Comparison of ENCODE assay signal across 1 cellular context in genomic region chr15:82749951-82750830, GRCh38.
TF ChIP-seq lines count a peak whose summit lies in the region.

No MANE protein-coding gene starts in this region.

TF ChIP-seq in K562, 482 proteins besides CTCF, POLR2A, EP300 and RAD21 (continued from another document and continues in another):
- no peak for TF ChIP-seq FOXA1 (IDR thresholded peaks at IDR 0.05; ENCODE audit: borderline replicate concordance)
- no peak for TF ChIP-seq KDM1A (IDR thresholded peaks at IDR 0.05)
- TF ChIP-seq MLLT1 (IDR thresholded peaks at IDR 0.05): peak in 1 of 2 experiments; percentile 19; a peak in 3 of 4 replicates
- no peak for TF ChIP-seq ZNF57 (CRISPR knock-in tag; IDR thresholded peaks at IDR 0.05)
- TF ChIP-seq NFXL1 (CRISPR knock-in tag; IDR thresholded peaks at IDR 0.05): no peak
- no peak for TF ChIP-seq CBX5 (IDR thresholded peaks at IDR 0.05; ENCODE audit: borderline replicate concordance, low read depth)
- TF ChIP-seq STAT5B (CRISPR knock-in tag; IDR thresholded peaks at IDR 0.05): no peak
- peak; percentile 97 for TF ChIP-seq EP400 (IDR thresholded peaks at IDR 0.05)
- no peak for TF ChIP-seq ZNF512 (tag; IDR thresholded peaks at IDR 0.05)
- TF ChIP-seq MXD1 (CRISPR knock-in tag; IDR thresholded peaks at IDR 0.05; ENCODE audit: borderline replicate concordance, poor library complexity, severe bottlenecking): peak; percentile 63
- TF ChIP-seq NFIX (CRISPR knock-in tag; IDR thresholded peaks at IDR 0.05; ENCODE audit: low read depth): no peak
- TF ChIP-seq ZNF175 (CRISPR knock-in tag; IDR thresholded peaks at IDR 0.05; ENCODE audit: low read depth): no peak
- no peak for TF ChIP-seq CEBPB (tag; IDR thresholded peaks at IDR 0.05)
- no peak for TF ChIP-seq RERE (CRISPR knock-in tag; IDR thresholded peaks at IDR 0.05; ENCODE audit: borderline replicate concordance)
- no peak for TF ChIP-seq ZMIZ1 (IDR thresholded peaks at IDR 0.05; ENCODE audit: low read depth in 2 of 2, low read length in 2 of 2)
- TF ChIP-seq CREB3 (tag; conservative IDR thresholded peaks at IDR 0.05; ENCODE audit: low read depth): no peak
- peak; percentile 98 for TF ChIP-seq RBFOX2 (IDR thresholded peaks at IDR 0.05; ENCODE audit: low read depth, low read length)
- TF ChIP-seq BRD9 (IDR thresholded peaks at IDR 0.05; ENCODE audit: low read depth, partially characterized antibody): peak; percentile 18
- no peak for TF ChIP-seq SRSF3 (IDR thresholded peaks at IDR 0.05; ENCODE audit: insufficient read depth, low read length)
- no peak for TF ChIP-seq ZNF436 (CRISPR knock-in tag; IDR thresholded peaks at IDR 0.05)
- TF ChIP-seq MTA3 (IDR thresholded peaks at IDR 0.05; ENCODE audit: borderline replicate concordance): no peak
- TF ChIP-seq ZFP30 (CRISPR knock-in tag; IDR thresholded peaks at IDR 0.05; ENCODE audit: borderline replicate concordance): no peak
- TF ChIP-seq HNRNPK (IDR thresholded peaks at IDR 0.05; ENCODE audit: low read depth, low read length, poor library complexity, severe bottlenecking): no peak
- TF ChIP-seq RUNX1 (IDR thresholded peaks at IDR 0.05; ENCODE audit: low read depth): no peak
- TF ChIP-seq ASH1L (IDR thresholded peaks at IDR 0.05; ENCODE audit: borderline replicate concordance, low read depth, partially characterized antibody): no peak
- no peak for TF ChIP-seq IRF2 (CRISPR knock-in tag; IDR thresholded peaks at IDR 0.05)
- no peak for TF ChIP-seq RBM25 (IDR thresholded peaks at IDR 0.05; ENCODE audit: low read depth, low read length, severe bottlenecking)
- peak; percentile 54 for TF ChIP-seq TEAD4 (IDR thresholded peaks at IDR 0.05; ENCODE audit: low read length)
- no peak for TF ChIP-seq TEAD4 (CRISPR knock-in tag; IDR thresholded peaks at IDR 0.05; ENCODE audit: borderline replicate concordance)
- TF ChIP-seq CBX3 (IDR thresholded peaks at IDR 0.05; ENCODE audit: borderline replicate concordance in 1 of 2, low read length in 2 of 2): 0 out of 3 replicates have a peak, but pooled peaks of 1 of the 2 experiments have one; percentile 51
- TF ChIP-seq NFIC (IDR thresholded peaks at IDR 0.05): no peak
- TF ChIP-seq ZNF609 (CRISPR knock-in tag; IDR thresholded peaks at IDR 0.05; ENCODE audit: borderline replicate concordance): 0 out of 2 replicates have a peak, but pooled peaks have one; percentile 60
- TF ChIP-seq NR0B1 (IDR thresholded peaks at IDR 0.05; ENCODE audit: partially characterized antibody): no peak
- TF ChIP-seq TSC22D4 (tag; IDR thresholded peaks at IDR 0.05): no peak
- TF ChIP-seq TOE1 (IDR thresholded peaks at IDR 0.05; ENCODE audit: borderline replicate concordance): no peak
- no peak for TF ChIP-seq TOE1 (CRISPR knock-in tag; IDR thresholded peaks at IDR 0.05; ENCODE audit: borderline replicate concordance, low read depth)
- no peak for TF ChIP-seq HDGF (IDR thresholded peaks at IDR 0.05)
- TF ChIP-seq ZNF695 (CRISPR knock-in tag; IDR thresholded peaks at IDR 0.05): no peak
- no peak for TF ChIP-seq XRCC5 (IDR thresholded peaks at IDR 0.05; ENCODE audit: low read depth, low read length)
- TF ChIP-seq MEF2A (IDR thresholded peaks at IDR 0.05; ENCODE audit: control insufficient read depth, low read depth, low read length): no peak
- no peak for TF ChIP-seq PREB (CRISPR knock-in tag; IDR thresholded peaks at IDR 0.05)
- TF ChIP-seq COPS2 (conservative IDR thresholded peaks at IDR 0.05): no peak
- TF ChIP-seq ZZZ3 (IDR thresholded peaks at IDR 0.05): no peak
